ENCODE assay signal across 26 cellular contexts in the genomic region with DNA sequence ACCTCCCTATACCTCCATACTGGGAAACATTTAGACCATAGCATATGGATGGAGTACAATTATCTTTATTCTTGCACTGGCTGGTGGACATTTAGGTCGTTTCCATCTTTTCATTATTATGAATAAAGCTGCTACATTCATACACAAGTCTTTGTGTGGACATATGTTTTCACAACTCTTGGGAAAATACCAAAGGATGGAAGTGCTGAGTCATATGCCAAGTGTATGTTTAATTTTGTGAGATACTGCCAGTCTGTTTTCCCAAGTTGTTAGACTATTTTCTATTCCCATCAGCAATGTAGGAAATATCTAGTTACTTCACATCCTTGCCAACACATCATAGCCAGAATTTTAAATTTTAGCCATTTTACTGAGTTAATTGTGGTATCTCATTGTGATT.
A peak's percentile ranks its signal among the peaks of the same experiment; 100 is the strongest.
DNase-seq lines count a peak whose midpoint lies in the region; ATAC-seq, FAIRE-seq and TF ChIP-seq lines count a peak whose summit lies in the region.
"Had no signal": no experiment of that assay in that cellular context is flagged by ENCODE, and none has a peak within 500 bp of the region (broad histone marks: within the 10 kb centered on the region; RNA-seq: fewer than 3 reads in every experiment).

No MANE protein-coding gene starts in this region.

- H3K9me3 ChIP-seq in A549, result 0 out of 3 replicates have a peak, but pooled peaks cover 7% of the 10 kb centered on the region
- H3K9me3 ChIP-seq: adrenal gland, testis had no signal

- H3K27me3 Mint-ChIP-seq in glutamatergic neuron (ENCODE audit: unreplicated experiment), result peaks cover 2% of the 10 kb centered on the region
- H3K27me3 Mint-ChIP-seq: activated CD4-positive, alpha-beta memory T cell treated with anti-CD3 and anti-CD28 coated beads for 36 hours; brain; CD4-positive, alpha-beta T cell; IgD-negative memory B cell had no signal

- H3K4me1 Mint-ChIP-seq in glutamatergic neuron (ENCODE audit: low read depth, unreplicated experiment), result peaks cover 3% of the 10 kb centered on the region
- H3K4me1 Mint-ChIP-seq: IgD-negative memory B cell had no signal

- peak overlapping the region; percentile 68 for H3K4me2 ChIP-seq in A549

- no peaks in the 10 kb centered on the region for H3K36me3 Mint-ChIP-seq in glutamatergic neuron (ENCODE audit: unreplicated experiment)
- H3K36me3 Mint-ChIP-seq: activated CD4-positive, alpha-beta memory T cell treated with anti-CD3 and anti-CD28 coated beads for 36 hours; brain; IgD-negative memory B cell had no signal

- ATAC-seq in A549, result peak; percentile 33 to 69; a peak in 4 of 6 replicates
- ATAC-seq: stimulated activated naive CD8-positive, alpha-beta T cell treated with anti-CD3 and anti-CD28 coated beads, Interleukin-15, Interleukin-2, amounts not matched to agents 100 U/mL and 50 U/mL, for 24 hours had no signal

- TF ChIP-seq POLR2A in A549 (IDR thresholded peaks at IDR 0.05; ENCODE audit: low read length) (no peak), H54 (IDR thresholded peaks at IDR 0.05; ENCODE audit: low read depth, low read length) (no peak)

- CTCF ChIA-PET in A549 (lab: Yijun Ruan, JAX), result no interaction called here

- peaks cover 2% of the 10 kb centered on the region for H3K9me3 Mint-ChIP-seq in glutamatergic neuron (ENCODE audit: unreplicated experiment)
- H3K9me3 Mint-ChIP-seq: activated T-helper 1 cell treated with anti-CD3 and anti-CD28 coated beads, Interleukin-12 subunit alpha, Interleukin-12 subunit beta, Interleukin-2, Interleukin-4 antibody, amounts not matched to agents 30 ng/mL and 10 ng/mL and 1 ng/mL, durations not matched to agents 14 hours and 24 hours and 36 hours had no signal

- WGBS in A549 (ENCODE audit: missing lambda C conversion rate), result 13% methylated on average over 1 of the region's 1 CpG

- no peak for TF ChIP-seq RAD21 in A549 (conservative IDR thresholded peaks at IDR 0.05 in 1 of 2, IDR thresholded peaks at IDR 0.05 in 1 of 2)

- TF ChIP-seq EP300 in A549 (IDR thresholded peaks at IDR 0.05), result no peak

- H3K4me1 ChIP-seq in A549, result peaks cover 32% of the 10 kb centered on the region
- H3K4me1 ChIP-seq: adrenal gland, testis had no signal

- no peak overlapping the region for H3K27ac Mint-ChIP-seq in glutamatergic neuron (ENCODE audit: unreplicated experiment)
- H3K27ac Mint-ChIP-seq: activated CD4-positive, alpha-beta memory T cell treated with anti-CD3 and anti-CD28 coated beads for 36 hours; activated T-helper 1 cell treated with anti-CD3 and anti-CD28 coated beads, Interleukin-12 subunit alpha, Interleukin-12 subunit beta, Interleukin-2, Interleukin-4 antibody, amounts not matched to agents 30 ng/mL and 10 ng/mL and 1 ng/mL, durations not matched to agents 14 hours and 24 hours and 36 hours; CD4-positive, alpha-beta T cell; IgD-negative memory B cell had no signal

- peak in 1 of 2 experiments; percentile 75 for DNase-seq in A549 (ENCODE audit: low read depth in 1 of 2, low spot score in 1 of 2)
- no peak for DNase-seq in H54 (ENCODE audit: insufficient read length, low spot score)
- peak; percentile 30 for DNase-seq in amniotic epithelial cell (ENCODE audit: low read depth)
- peak; percentile 55 for DNase-seq in inferior parietal cortex (ENCODE audit: extremely low spot score)
- no peak for DNase-seq in glutamatergic neuron
- no peak for DNase-seq in DMS153 (lab: John Stamatoyannopoulos, UW)
- DNase-seq in D341Med (ENCODE audit: low spot score), result no peak
- DNase-seq in activated T-cell treated with anti-CD3 and anti-CD28 coated beads, Interleukin-2, amount 50 U/mL, for 48 hours, result no peak
- DNase-seq: activated CD4-positive, alpha-beta memory T cell treated with anti-CD3 and anti-CD28 coated beads for 36 hours; activated CD4-positive, CD25-positive, alpha-beta regulatory T cell; activated CD8-positive, alpha-beta memory T cell treated with anti-CD3 and anti-CD28 coated beads, Interleukin-2, amount 50 U/mL, for 4 hours; activated naive CD4-positive, alpha-beta T cell treated with Interleukin-2 at 50 U/mL for 16 hours; adrenal gland; AML-193; CD4-positive, alpha-beta T cell; cerebellar nuclear complex; HCEC 1CT; NCI-H1048; NCI-H510A; ovary; stimulated activated naive CD8-positive, alpha-beta T cell treated with anti-CD3 and anti-CD28 coated beads, Interleukin-15, Interleukin-2, amounts not matched to agents 100 U/mL and 50 U/mL, for 24 hours; testis had no signal

- H3K27ac ChIP-seq in A549, result peak overlapping the region; percentile 72 to 84
- H3K27ac ChIP-seq: adrenal gland, ovary, testis had no signal

- no peak overlapping the region for H3K4me3 ChIP-seq in A549
- H3K4me3 ChIP-seq: adrenal gland, ovary, testis had no signal

- H3K4me3 Mint-ChIP-seq in glutamatergic neuron (ENCODE audit: unreplicated experiment), result no peak overlapping the region
- H3K4me3 Mint-ChIP-seq: activated CD4-positive, alpha-beta memory T cell treated with anti-CD3 and anti-CD28 coated beads for 36 hours; activated T-helper 1 cell treated with anti-CD3 and anti-CD28 coated beads, Interleukin-12 subunit alpha, Interleukin-12 subunit beta, Interleukin-2, Interleukin-4 antibody, amounts not matched to agents 30 ng/mL and 10 ng/mL and 1 ng/mL, durations not matched to agents 14 hours and 24 hours and 36 hours; CD4-positive, alpha-beta T cell; IgD-negative memory B cell had no signal

- no peak for FAIRE-seq in A549 (lab: Jason Lieb, UNC)
- FAIRE-seq in H54 (lab: Jason Lieb, UNC), result peak; percentile 61
- FAIRE-seq: GM12891 had no signal

- no peak for TF ChIP-seq CTCF in A549 (IDR thresholded peaks at IDR 0.05)
- no peak for TF ChIP-seq CTCF in glutamatergic neuron (IDR thresholded peaks at IDR 0.05; ENCODE audit: partially characterized antibody, unreplicated experiment)

- POLR2A ChIA-PET in A549 (lab: Yijun Ruan, JAX), result no interaction called here

TF ChIP-seq in A549, 52 proteins besides CTCF, POLR2A, EP300 and RAD21:
- TF ChIP-seq NFE2L2 (conservative IDR thresholded peaks at IDR 0.05; ENCODE audit: low read length), result peak; percentile 80
- TF ChIP-seq FOSL2 (IDR thresholded peaks at IDR 0.05), result 0 out of 2 replicates have a peak, but pooled peaks have one; percentile 9
- TF ChIP-seq FOSL2 (CRISPR knock-in tag; IDR thresholded peaks at IDR 0.05), result peak; percentile 47; the same call in 1 of the 2 replicates
- TF ChIP-seq, protein P1, sequence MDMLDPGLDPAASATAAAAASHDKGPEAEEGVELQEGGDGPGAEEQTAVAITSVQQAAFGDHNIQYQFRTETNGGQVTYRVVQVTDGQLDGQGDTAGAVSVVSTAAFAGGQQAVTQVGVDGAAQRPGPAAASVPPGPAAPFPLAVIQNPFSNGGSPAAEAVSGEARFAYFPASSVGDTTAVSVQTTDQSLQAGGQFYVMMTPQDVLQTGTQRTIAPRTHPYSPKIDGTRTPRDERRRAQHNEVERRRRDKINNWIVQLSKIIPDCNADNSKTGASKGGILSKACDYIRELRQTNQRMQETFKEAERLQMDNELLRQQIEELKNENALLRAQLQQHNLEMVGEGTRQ (IDR thresholded peaks at IDR 0.05), result no peak
- TF ChIP-seq MAFK (IDR thresholded peaks at IDR 0.05; ENCODE audit: partially characterized antibody), result peak; percentile 96

Comparison
In these comparisons a context has a peak if more than half of its experiments do, and no peak if none do; other contexts are left out.
1. DNase-seq: peak in amniotic epithelial cell (single experiment) and inferior parietal cortex (single experiment); none in H54 (single experiment), glutamatergic neuron (single experiment), DMS153 (single experiment), D341Med (single experiment) and activated T-cell treated with anti-CD3 and anti-CD28 coated beads, Interleukin-2, amount 50 U/mL, for 48 hours (0 of 2).